21 cellular contexts compared by ENCODE assay signal in the genomic region with DNA sequence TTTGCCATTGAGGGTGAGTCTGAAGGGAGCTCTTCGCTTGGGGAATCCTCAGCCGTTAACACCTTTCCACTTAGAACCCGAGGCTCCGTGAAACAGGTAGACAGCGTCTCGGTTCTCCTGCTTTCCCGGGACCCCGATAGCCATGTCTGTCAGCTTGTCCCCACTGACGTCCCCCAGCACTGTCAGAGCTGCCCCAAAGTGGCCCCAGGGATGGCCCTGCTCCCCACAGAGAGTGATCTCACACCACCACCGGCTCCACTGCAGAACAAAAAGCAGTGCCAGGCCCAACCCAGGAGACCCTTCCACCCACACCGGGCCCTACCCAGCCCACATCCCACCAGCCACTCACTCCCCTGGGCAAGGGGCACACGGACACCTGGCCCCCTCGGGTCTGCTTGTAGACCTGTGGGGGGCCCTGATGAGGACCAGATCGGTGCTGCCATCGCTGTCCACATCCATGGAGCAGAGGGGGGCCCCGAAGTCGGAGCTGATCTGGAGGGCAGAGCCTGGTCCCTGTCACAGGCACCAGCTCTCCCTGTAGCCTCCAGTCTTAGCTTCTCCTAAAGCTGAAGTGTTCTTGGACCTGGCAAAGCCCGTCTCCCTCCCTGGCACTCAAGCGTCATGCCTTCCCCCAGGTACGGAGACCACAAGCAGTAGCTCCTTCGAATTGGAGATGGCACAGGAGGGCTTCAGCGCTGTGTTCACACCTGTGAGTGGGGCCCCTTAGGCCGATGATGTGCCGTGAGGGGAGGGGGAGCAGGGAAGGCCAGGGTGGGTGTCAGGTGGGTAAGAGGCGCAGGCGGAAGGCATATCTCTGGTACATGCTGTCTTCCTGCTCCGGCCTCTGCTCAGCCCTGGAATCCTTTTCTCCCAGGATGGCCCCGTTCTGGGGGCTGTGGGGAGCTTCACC. TPM values are rescaled to one million over a fixed set of nuclear protein-coding genes. Genes with fewer than 3 reads are reported as not detected.
"Had no signal": no experiment of that assay in that cellular context is flagged by ENCODE, and none has a peak within 500 bp of the region (broad histone marks: within the 10 kb centered on the region; RNA-seq: fewer than 3 reads in every experiment).

No MANE protein-coding gene starts in this region.

- H3K27ac ChIP-seq: epithelial cell of prostate, esophagus muscularis mucosa, gastrocnemius medialis, heart right ventricle, lower lobe of right lung, right atrium auricular region, sigmoid colon, skin epidermis, suprapubic skin, thyroid gland had no signal

- H3K9me3 ChIP-seq: esophagus muscularis mucosa, gastrocnemius medialis, heart right ventricle, lower lobe of right lung, right atrium auricular region, sigmoid colon, suprapubic skin, thyroid gland had no signal

- FAIRE-seq: islet of Langerhans, urothelium cell line had no signal

- DNase-seq: effector memory CD8-positive, alpha-beta T cell; gastrocnemius medialis; heart right ventricle; hypothalamus; lower lobe of right lung; mesenchymal stem cell; naive B cell; sigmoid colon; stimulated activated CD4-positive, alpha-beta T cell treated with anti-CD3 and anti-CD28 coated beads, Interleukin-12 subunit alpha, Interleukin-12 subunit beta, amount 100 ng/mL, for 4 hours; stimulated activated naive CD8-positive, alpha-beta T cell treated with anti-CD3 and anti-CD28 coated beads, Interleukin-15, Interleukin-2, amounts not matched to agents 100 U/mL and 50 U/mL, for 24 hours; thyroid gland had no signal

- ATAC-seq: effector memory CD8-positive, alpha-beta T cell; gastrocnemius medialis; heart right ventricle; left lobe of liver; stimulated activated naive CD8-positive, alpha-beta T cell treated with anti-CD3 and anti-CD28 coated beads, Interleukin-15, Interleukin-2, amounts not matched to agents 100 U/mL and 50 U/mL, for 24 hours had no signal

- H3K27me3 ChIP-seq: gastrocnemius medialis, right atrium auricular region, thyroid gland had no signal

- H3K36me3 ChIP-seq: esophagus muscularis mucosa, gastrocnemius medialis, lower lobe of right lung, right atrium auricular region, sigmoid colon, suprapubic skin, thyroid gland had no signal

- H3K4me1 ChIP-seq: lower lobe of right lung, sigmoid colon, suprapubic skin, thyroid gland had no signal

- H3K4me3 ChIP-seq: esophagus muscularis mucosa, gastrocnemius medialis, heart right ventricle, lower lobe of right lung, right atrium auricular region, sigmoid colon, skin epidermis, suprapubic skin, thyroid gland had no signal

RNA-seq across cellular contexts. Expression of gene ITGAX, which starts 6.5 kb away (rescaled TPM):
- total RNA-seq: fibroblast of villous mesenchyme, osteocyte had no signal

RNA-seq across cellular contexts. Expression of gene ITGAD, which starts 31.7 kb away (rescaled TPM):
- total RNA-seq: fibroblast of villous mesenchyme, gastrocnemius medialis, osteocyte, right atrium auricular region, sigmoid colon, suprapubic skin, thyroid gland had no signal
